ENCODE assay signal across 8 cellular contexts in genomic region chr1:26279598-26280332, GRCh38. TPM values are rescaled to one million over a fixed set of nuclear protein-coding genes. Genes with fewer than 3 reads are reported as not detected.
A peak's percentile ranks its signal among the peaks of the same experiment; 100 is the strongest.
DNase-seq lines count a peak whose midpoint lies in the region; ATAC-seq and TF ChIP-seq lines count a peak whose summit lies in the region.

SH3BGRL3 (plus strand) TSS chr1:26280086; CDS start chr1:26280156, 70 bp downstream.

- no peaks in the 10 kb centered on the region for H3K9me3 ChIP-seq in A673 (ENCODE audit: low read depth, low read length, poor library complexity, severe bottlenecking)

- BruUV-seq in A673 (replicated peaks; lab: Mats Ljungman, UMichigan): no TSS peak

- H3K4me3 ChIP-seq in A673 (ENCODE audit: low read depth, low read length, poor library complexity, severe bottlenecking) (peak within 1 kb of the TSS; percentile 72), choroid plexus epithelial cell (ENCODE audit: low read depth, low read length) (peak within 1 kb of the TSS; percentile 88)

- TF ChIP-seq CTCF in A673 (conservative IDR thresholded peaks at IDR 0.05; ENCODE audit: low read depth, low read length): peak; percentile 77
- TF ChIP-seq CTCF in choroid plexus epithelial cell (conservative IDR thresholded peaks at IDR 0.05; ENCODE audit: low read depth, low read length): peak; percentile 67

- intact Hi-C loops in A673 (cut with micrococcal nuclease; ENCODE audit: unreplicated experiment): loop anchor here (5.0 kb wide), 1 partner anchor 42 kb away; no protein-coding TSS in a partner anchor

- H3K4me1 ChIP-seq in A673 (ENCODE audit: insufficient read depth, low read length, poor library complexity, severe bottlenecking): peaks cover 57% of the 10 kb centered on the region

- peak within 1 kb of the TSS; percentile 71 for H3K27ac ChIP-seq in A673 (ENCODE audit: low read depth, low read length, poor library complexity, severe bottlenecking)
- H3K27ac ChIP-seq in layer of hippocampus (ENCODE audit: low read depth, low read length): peak within 1 kb of the TSS; percentile 95

- POLR2A ChIA-PET in A673 (lab: Charles Lee; ENCODE audit: low non-redundant PET): interaction anchor here (0.6 kb wide), 1 partner anchor 111 kb away, joined by 9 read pairs; no protein-coding TSS in a partner anchor

- CTCF ChIA-PET in A673 (lab: Charles Lee): interaction anchor here (0.5 to 1.4 kb wide), 6 partner anchors 19 to 170 kb away, joined by 3 to 6 read pairs (median 4); partner anchors contain the start of gene CEP85

- H3K27me3 ChIP-seq in A673 (replicated peaks; ENCODE audit: insufficient read depth, low read depth, low read length, poor library complexity) (no peaks in the 10 kb centered on the region), layer of hippocampus (ENCODE audit: control insufficient read depth, insufficient read depth, low read length) (no peaks in the 10 kb centered on the region)

- DNase-seq in A673 (ENCODE audit: low spot score) (peak; percentile 90), NCI-H460 (ENCODE audit: extremely low read depth, low read depth) (peak; percentile 73), choroid plexus epithelial cell (ENCODE audit: low read depth) (peak; percentile 81)
- peak; percentile 77 to 84 for DNase-seq in activated CD4-positive, alpha-beta T cell treated with anti-CD3 and anti-CD28 coated beads for 4 hours
- peak; percentile 56 to 83 (median 70) for DNase-seq in stimulated activated CD4-positive, alpha-beta T cell treated with anti-CD3 and anti-CD28 coated beads, Interleukin-1b, Interleukin-23, amount 100 ng/mL, for 24 hours (ENCODE audit: low read depth in 4 of 4, low spot score in 1 of 4)

- ATAC-seq in GM18511 (IDR thresholded peaks at IDR 0.05; ENCODE audit: unreplicated experiment) (peak; percentile 66), HG03066 (IDR thresholded peaks at IDR 0.05; ENCODE audit: low read depth, unreplicated experiment) (peak; percentile 69)

- H3K36me3 ChIP-seq in A673 (ENCODE audit: insufficient read depth, low read length, poor library complexity, severe bottlenecking): peaks cover 17% of the 10 kb centered on the region

RNA-seq across cellular contexts. Expression of gene SH3BGRL3, which starts in this region (rescaled TPM):
- 133 and 138 TPM in 2 replicates for total RNA-seq in A673 (2021)
- total RNA-seq in NCI-H460 (2014; rRNA removed; shearing (Covaris generic)): 36.5 and 42.7 TPM in 2 replicates
- 7.6 and 14.2 TPM in 2 replicates for polyA plus RNA-seq in NCI-H460 (2014; cell fraction: nucleus; rRNA removed)

Comparison
In these comparisons a context has a peak if more than half of its experiments do, and no peak if none do; other contexts are left out.
1. Peak in every context shown above with its lines: DNase-seq, ATAC-seq, H3K4me3 ChIP-seq and H3K27ac ChIP-seq.